In genomic region chr10:73289958-73290357, GRCh38 we compare ENCODE assay signal across 1 cellular context.
TF ChIP-seq lines count a peak whose summit lies in the region.

No MANE protein-coding gene starts in this region.

TF ChIP-seq in SK-N-SH, 30 proteins besides CTCF, POLR2A, EP300 and RAD21 (continued from another document):
- TF ChIP-seq REST (IDR thresholded peaks at IDR 0.05; ENCODE audit: low read depth, low read length), result no peak
- TF ChIP-seq ZBTB33 (IDR thresholded peaks at IDR 0.05; ENCODE audit: borderline replicate concordance, low read depth), result no peak
- no peak for TF ChIP-seq USF2 (IDR thresholded peaks at IDR 0.05; ENCODE audit: borderline replicate concordance, low read depth, low read length)
- no peak for TF ChIP-seq NRF1 (IDR thresholded peaks at IDR 0.05; ENCODE audit: low read depth, low read length)
- no peak for TF ChIP-seq SMC3 (IDR thresholded peaks at IDR 0.05; ENCODE audit: low read depth, low read length)
- no peak for TF ChIP-seq ELF1 (IDR thresholded peaks at IDR 0.05)
- no peak for TF ChIP-seq RXRA (IDR thresholded peaks at IDR 0.05; ENCODE audit: borderline replicate concordance, low read depth)
- no peak for TF ChIP-seq IRF3 (IDR thresholded peaks at IDR 0.05; ENCODE audit: low read depth, low read length)
- no peak for TF ChIP-seq TEAD4 (IDR thresholded peaks at IDR 0.05; ENCODE audit: borderline replicate concordance, insufficient read depth)
- TF ChIP-seq POLR2AphosphoS5 (IDR thresholded peaks at IDR 0.05; ENCODE audit: low read depth, low read length), result no peak
- TF ChIP-seq SIN3A (IDR thresholded peaks at IDR 0.05; ENCODE audit: borderline replicate concordance, low read depth, low read length), result no peak
